ENCODE assay signal across 11 cellular contexts in the genomic region with DNA sequence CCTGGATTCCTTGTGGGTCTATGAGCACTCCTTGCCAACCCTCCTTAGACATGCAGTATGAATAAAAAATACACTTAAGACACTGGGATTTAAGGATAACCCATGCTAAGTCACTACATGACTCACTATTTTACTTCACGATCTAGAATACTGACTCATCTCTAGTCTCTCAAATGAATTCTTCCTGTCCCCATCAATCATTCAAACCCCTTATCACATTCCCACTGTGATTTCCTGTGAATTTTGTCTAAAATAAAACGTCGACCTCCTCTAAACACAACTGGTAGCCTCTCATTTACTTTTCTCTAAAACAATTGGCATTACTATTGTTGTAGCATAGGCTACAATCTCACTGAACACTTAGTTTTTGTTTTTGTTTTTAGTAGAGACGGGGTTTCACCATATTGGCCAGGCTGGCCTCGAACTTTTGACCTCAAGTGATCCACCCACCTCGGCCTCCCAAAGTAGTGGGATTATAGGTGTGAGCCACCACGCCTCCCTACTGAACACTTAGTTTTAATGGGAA. TPM values are rescaled to one million over a fixed set of nuclear protein-coding genes. Genes with fewer than 3 reads are reported as not detected.
A peak's percentile ranks its signal among the peaks of the same experiment; 100 is the strongest.
DNase-seq lines count a peak whose midpoint lies in the region; ATAC-seq and TF ChIP-seq lines count a peak whose summit lies in the region.
"Had no signal": no experiment of that assay in that cellular context is flagged by ENCODE, and none has a peak within 500 bp of the region (broad histone marks: within the 10 kb centered on the region; RNA-seq: fewer than 3 reads in every experiment).

No MANE protein-coding gene starts in this region.

- H3K4me1 ChIP-seq in mammary epithelial cell (ENCODE audit: insufficient read depth, low read length): peaks cover 22% of the 10 kb centered on the region
- no peaks in the 10 kb centered on the region for H3K4me1 ChIP-seq in mesenchymal stem cell (ENCODE audit: control insufficient read depth, insufficient read depth, low read depth, low read length)

- H3K36me3 Mint-ChIP-seq in mesothelial cell of epicardium: peaks cover 4% of the 10 kb centered on the region

- no peaks in the 10 kb centered on the region for H3K27me3 ChIP-seq in mammary epithelial cell (ENCODE audit: insufficient read depth, low read length)
- H3K27me3 ChIP-seq in mesenchymal stem cell (ENCODE audit: control insufficient read depth in 1 of 2, insufficient read depth in 1 of 2, low read length in 2 of 2): no peaks in the 10 kb centered on the region
- H3K27me3 ChIP-seq: vagina had no signal

- H2BK15ac ChIP-seq in mesenchymal stem cell (ENCODE audit: low read depth, poor library complexity, severe bottlenecking): no peak overlapping the region

- 74% methylated on average over 7 of the region's 7 CpGs for WGBS in mammary epithelial cell (ENCODE audit: low coverage, missing lambda C conversion rate)
- 0% methylated on average over 3 of the region's 7 CpGs for WGBS in mesenchymal stem cell

- no peak overlapping the region for H3K27ac ChIP-seq in mammary epithelial cell (ENCODE audit: insufficient read depth, low read depth, low read length)
- no peak overlapping the region for H3K27ac ChIP-seq in mesenchymal stem cell (ENCODE audit: low read length, poor library complexity, severe bottlenecking)
- H3K27ac ChIP-seq: vagina had no signal

- H2AFZ ChIP-seq in mammary epithelial cell (ENCODE audit: low read depth, low read length): no peak overlapping the region
- H2AFZ ChIP-seq in mesenchymal stem cell (ENCODE audit: low read depth, low read length): no peak overlapping the region

- no peak overlapping the region for H3K4me2 ChIP-seq in mammary epithelial cell (ENCODE audit: insufficient read depth, low read depth, low read length)
- no peak overlapping the region for H3K4me2 ChIP-seq in mesenchymal stem cell (ENCODE audit: low read length, poor library complexity, severe bottlenecking)

- H3K4me1 Mint-ChIP-seq in mesothelial cell of epicardium: peaks cover 12% of the 10 kb centered on the region

- H3K4ac ChIP-seq in mesenchymal stem cell (ENCODE audit: low read depth in 1 of 2, low read length in 2 of 2): no peak overlapping the region

- dilution Hi-C loops in mammary epithelial cell (cut with HindIII; ENCODE audit: low sequenced_read_pairs): no loop called here

- no peak overlapping the region for H3K14ac ChIP-seq in mesenchymal stem cell (ENCODE audit: low read length in 2 of 2)

- in situ Hi-C loops in mammary epithelial cell (cut with MboI; ENCODE audit: low sequenced_read_pairs in 2 of 2) (no loop called here), G401 (cut with HindIII; ENCODE audit: low sequenced_read_pairs) (no loop called here)

- TF ChIP-seq CTCF in mammary epithelial cell (conservative IDR thresholded peaks at IDR 0.05 in 1 of 2, IDR thresholded peaks at IDR 0.05 in 1 of 2; ENCODE audit: extremely low read depth in 1 of 2, insufficient read depth in 1 of 2, low read depth in 1 of 2, low read length in 2 of 2): no peak
- TF ChIP-seq CTCF in mesothelial cell of epicardium (IDR thresholded peaks at IDR 0.05; ENCODE audit: unreplicated experiment): no peak

- no peak for ATAC-seq in HG03342 (IDR thresholded peaks at IDR 0.05; ENCODE audit: unreplicated experiment)

- peaks cover 2% of the 10 kb centered on the region for H3K79me1 ChIP-seq in mesenchymal stem cell (replicated peaks; ENCODE audit: low read length, poor library complexity, severe bottlenecking)

- no peaks in the 10 kb centered on the region for H4K20me1 ChIP-seq in mammary epithelial cell (ENCODE audit: insufficient read depth, low read length)

- no peak overlapping the region for H2AK5ac ChIP-seq in mesenchymal stem cell (ENCODE audit: low read length, severe bottlenecking)

- H3K4me3 Mint-ChIP-seq in mesothelial cell of epicardium: no peak overlapping the region
- H3K4me3 Mint-ChIP-seq: immature natural killer cell had no signal

- BruUV-seq in mammary epithelial cell (replicated peaks; lab: Mats Ljungman, UMichigan): no TSS peak

- H2BK120ac ChIP-seq in mesenchymal stem cell (ENCODE audit: low read depth, low read length): no peak overlapping the region

- H3K36me3 ChIP-seq in mammary epithelial cell (ENCODE audit: insufficient read depth, low read length) (peaks cover 2% of the 10 kb centered on the region), mesenchymal stem cell (ENCODE audit: control insufficient read depth in 1 of 2, insufficient read depth in 2 of 2, low read depth in 1 of 2, low read length in 2 of 2) (peaks cover 0 to 3% of the 10 kb centered on the region in 2 experiments)
- H3K36me3 ChIP-seq: vagina had no signal

- intact Hi-C loops in mammary epithelial cell (cut with micrococcal nuclease): no loop called here

- H4K91ac ChIP-seq in mesenchymal stem cell (ENCODE audit: low read length): no peak overlapping the region

- H3K9me3 Mint-ChIP-seq in mesothelial cell of epicardium: no peaks in the 10 kb centered on the region
- H3K9me3 Mint-ChIP-seq: immature natural killer cell had no signal

- H3K79me2 ChIP-seq in mammary epithelial cell (ENCODE audit: insufficient read depth, low read length): no peaks in the 10 kb centered on the region

- no peak overlapping the region for H2BK5ac ChIP-seq in mesenchymal stem cell (ENCODE audit: low read depth, low read length, poor library complexity, severe bottlenecking)

- H3K18ac ChIP-seq in mesenchymal stem cell (ENCODE audit: low read depth in 1 of 2, low read length in 2 of 2): no peak overlapping the region

- CTCF ChIA-PET in mammary epithelial cell (lab: Charles Lee; ENCODE audit: low non-redundant PET): no interaction called here

- H3K4me3 ChIP-seq in mammary epithelial cell (replicated peaks in 1 of 3; ENCODE audit: insufficient read depth in 1 of 3, low read depth in 2 of 3, low read length in 3 of 3) (no peak overlapping the region), mesenchymal stem cell (ENCODE audit: insufficient read depth in 1 of 2, low read depth in 1 of 2, low read length in 2 of 2) (no peak overlapping the region)
- H3K4me3 ChIP-seq: vagina had no signal

- DNase-seq in Daoy (ENCODE audit: low read depth) (peak; percentile 71), MV-4-11 (lab: John Stamatoyannopoulos, UW) (peak; percentile 38), mammary epithelial cell (peak; percentile 70), mesenchymal stem cell (peak; percentile 84), mesothelial cell of epicardium (ENCODE audit: low spot score in 2 of 2, unreplicated experiment in 2 of 2) (no peak), G401 (ENCODE audit: low spot score) (no peak), germinal center (ENCODE audit: low spot score) (no peak)
- DNase-seq: DMS153, immature natural killer cell had no signal

- H4K8ac ChIP-seq in mesenchymal stem cell (ENCODE audit: low read length): no peak overlapping the region

- no peak overlapping the region for H3K27ac Mint-ChIP-seq in mesothelial cell of epicardium

- no peak overlapping the region for H3K23ac ChIP-seq in mesenchymal stem cell (ENCODE audit: low read length in 2 of 2)

- H2BK12ac ChIP-seq in mesenchymal stem cell (ENCODE audit: low read length in 2 of 2): no peak overlapping the region

- peaks cover 8% of the 10 kb centered on the region for H3K27me3 Mint-ChIP-seq in mesothelial cell of epicardium (ENCODE audit: low read depth)

- H3K9ac ChIP-seq in mammary epithelial cell (ENCODE audit: insufficient read depth, low read length) (no peak overlapping the region), mesenchymal stem cell (ENCODE audit: low read length) (peak overlapping the region; percentile 56)

- H3K9me3 ChIP-seq in mammary epithelial cell (replicated peaks; ENCODE audit: insufficient read depth, low read length) (no peaks in the 10 kb centered on the region), mesenchymal stem cell (ENCODE audit: control insufficient read depth, low read length) (no peaks in the 10 kb centered on the region)
- H3K9me3 ChIP-seq: vagina had no signal

RNA-seq across cellular contexts. Expression of gene IQUB, which starts 3.9 kb away (rescaled TPM):
- 0.74 and 1.0 TPM in 2 replicates for total RNA-seq in Daoy (2014; rRNA removed; shearing (Covaris generic))
- total RNA-seq in mammary epithelial cell (1 to 10 TPM in 1 of 2 donors, under 1 TPM in 1; 0.26 to 1.5 TPM), mesothelial cell of epicardium (0.72 to 0.97 TPM (median 0.93 TPM) in 3 replicates)
- polyA plus RNA-seq in mammary epithelial cell: 0.03 TPM
- polyA minus RNA-seq in mammary epithelial cell: not detected
- 0.55 TPM for polyA plus RNA-seq in mesenchymal stem cell (2013, experiment 1 of 2)
- 0.62 TPM for polyA plus RNA-seq in mesenchymal stem cell (2013, experiment 2 of 2)
- total RNA-seq in G401 (2014; rRNA removed; shearing (Covaris generic)): not detected in 2 replicates
- polyA plus RNA-seq: immature natural killer cell had no signal

RNA-seq across cellular contexts. Expression of gene NDUFA5, which starts 19.4 kb away (rescaled TPM):
- total RNA-seq in Daoy (2014; rRNA removed; shearing (Covaris generic)): 149 and 168 TPM in 2 replicates
- 10 to 100 TPM; 29.5 to 57.4 TPM for total RNA-seq in mammary epithelial cell
- 9.7 TPM for polyA plus RNA-seq in mammary epithelial cell
- polyA minus RNA-seq in mammary epithelial cell: 16.4 TPM
- 57.7 TPM for polyA plus RNA-seq in mesenchymal stem cell (2013, experiment 1 of 2)
- polyA plus RNA-seq in mesenchymal stem cell (2013, experiment 2 of 2): 57.3 TPM
- total RNA-seq in mesothelial cell of epicardium: 71.8 to 78.2 TPM (median 72.9 TPM) in 3 replicates
- total RNA-seq in G401 (2014; rRNA removed; shearing (Covaris generic)): 50.6 and 81.8 TPM in 2 replicates

Comparison
In these comparisons a context has a peak if more than half of its experiments do, and no peak if none do; other contexts are left out.
1. DNase-seq: peak in Daoy (single experiment), MV-4-11 (single experiment), mammary epithelial cell (single experiment) and mesenchymal stem cell (single experiment); none in mesothelial cell of epicardium (0 of 2), G401 (single experiment) and germinal center (single experiment).